ENCODE assay signal across 28 cellular contexts in the genomic region with DNA sequence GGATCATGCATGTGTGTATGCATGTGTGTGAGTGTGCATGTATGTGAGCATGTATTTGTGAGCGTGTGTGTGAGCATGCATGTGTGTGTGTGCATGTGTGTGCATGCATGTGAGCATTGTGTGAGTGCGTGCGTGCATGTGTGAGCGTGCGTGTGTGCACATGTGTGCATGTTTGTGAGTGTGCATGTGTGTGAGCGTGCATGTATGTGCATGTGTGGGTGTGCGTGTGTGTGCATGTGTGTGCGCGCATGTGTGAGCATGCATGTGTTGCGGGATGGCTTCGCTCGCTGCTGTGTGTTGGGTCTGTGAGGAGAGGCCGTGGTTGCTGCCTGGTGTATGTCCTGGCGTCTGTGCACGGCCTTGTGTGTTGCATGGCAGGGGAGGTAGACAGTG. TPM values are rescaled to one million over a fixed set of nuclear protein-coding genes. Genes with fewer than 3 reads are reported as not detected.
A peak's percentile ranks its signal among the peaks of the same experiment; 100 is the strongest.
DNase-seq lines count a peak whose midpoint lies in the region; ATAC-seq, FAIRE-seq and TF ChIP-seq lines count a peak whose summit lies in the region.
"Had no signal": no experiment of that assay in that cellular context is flagged by ENCODE, and none has a peak within 500 bp of the region (broad histone marks: within the 10 kb centered on the region; RNA-seq: fewer than 3 reads in every experiment).

No MANE protein-coding gene starts in this region.

- H4K8ac ChIP-seq in H1 (ENCODE audit: extremely low read depth, insufficient read depth, low read length) (no peak overlapping the region), neuronal stem cell (ENCODE audit: low read depth, low read length) (no peak overlapping the region)

- intact Hi-C loops in sigmoid colon (cut with DNase I), result no loop called here

- DNase-seq in LNCaP clone FGC (ENCODE audit: low read depth) (no peak), H1 (ENCODE audit: low read depth in 1 of 2, low spot score in 2 of 2) (no peak), neuronal stem cell (ENCODE audit: low spot score) (no peak), epidermal melanocyte (ENCODE audit: insufficient read length, low spot score) (no peak), sigmoid colon (no peak), NOMO-1 treated with DMSO at 0.1 percent for 48 hours (lab: John Stamatoyannopoulos, UW; ENCODE audit: unreplicated experiment) (no peak)
- DNase-seq: activated CD4-positive, alpha-beta T cell treated with anti-CD3 and anti-CD28 coated beads, Interleukin-2, amount 10 ng/mL, durations not matched to agents 7 days and 5 days; activated CD8-positive, alpha-beta memory T cell treated with anti-CD3 and anti-CD28 coated beads, Interleukin-2, amount 10 ng/mL, durations not matched to agents 7 days and 5 days; activated naive CD4-positive, alpha-beta T cell treated with anti-CD3 and anti-CD28 coated beads, Interleukin-2, amount 50 U/mL, for 16 hours; activated T-cell treated with anti-CD3 and anti-CD28 coated beads, Interleukin-2, amount 50 U/mL, for 72 hours; amygdala; caudate nucleus; DMS79; GF-D8; GM23248; heart right ventricle; left cardiac atrium; NCI-H187 treated with DMSO at 0.1 percent for 48 hours; stimulated activated CD8-positive, alpha-beta memory T cell treated with anti-CD3 and anti-CD28 coated beads, Interleukin-4, amount 100 ng/mL, for 48 hours; upper lobe of right lung had no signal

- no peak overlapping the region for H3K56ac ChIP-seq in H1 (replicated peaks; ENCODE audit: insufficient read length, low read depth, low read length)

- H2AFZ ChIP-seq in H1 (ENCODE audit: low read length) (no peak overlapping the region), neuronal stem cell (ENCODE audit: low read length) (no peak overlapping the region)
- H2AFZ ChIP-seq: GM23248 had no signal

- H3K23me2 ChIP-seq in H1 (ENCODE audit: low read depth, low read length), result peaks cover 3% of the 10 kb centered on the region; the same call in 1 of the 2 replicates

- no peak overlapping the region for H3K4me2 ChIP-seq in H1 (ENCODE audit: insufficient read depth in 1 of 2, low read depth in 2 of 2, low read length in 2 of 2)
- H3K4me2 ChIP-seq in neuronal stem cell (ENCODE audit: insufficient read depth, low read length, poor library complexity, severe bottlenecking), result no peak overlapping the region

- H3K27ac ChIP-seq in 22Rv1 (peak overlapping the region; percentile 97), H1 (ENCODE audit: low read depth, low read length) (no peak overlapping the region), neuronal stem cell (replicated peaks; ENCODE audit: low read length) (no peak overlapping the region), sigmoid colon (no peak overlapping the region)
- H3K27ac ChIP-seq: GM23248, heart right ventricle, pancreas, upper lobe of right lung had no signal

- peak overlapping the region; percentile 69 for H3K4me3 ChIP-seq in LNCaP clone FGC (ENCODE audit: low read depth, low read length)
- H3K4me3 ChIP-seq in H1 (ENCODE audit: extremely low read depth in 1 of 4, insufficient read depth in 2 of 4, low read depth in 3 of 4, low read length in 4 of 4), result no peak overlapping the region
- peak overlapping the region in 1 of 2 donors; percentile 70 for H3K4me3 ChIP-seq in neuronal stem cell (ENCODE audit: low read length in 2 of 2)
- no peak overlapping the region for H3K4me3 ChIP-seq in sigmoid colon
- H3K4me3 ChIP-seq: GM23248, heart right ventricle, upper lobe of right lung had no signal

- peak overlapping the region; percentile 10 for H3K23ac ChIP-seq in H1 (ENCODE audit: insufficient read length)
- H3K23ac ChIP-seq in neuronal stem cell (ENCODE audit: low read depth, low read length, poor library complexity), result peak overlapping the region; percentile 57

- peak overlapping the region; percentile 44 for H2AK5ac ChIP-seq in H1 (ENCODE audit: low read depth, low read length)
- peak overlapping the region; percentile 77 for H2AK5ac ChIP-seq in neuronal stem cell (ENCODE audit: low read depth, low read length)

- ATAC-seq in GM18520 (IDR thresholded peaks at IDR 0.05; ENCODE audit: unreplicated experiment), result no peak
- ATAC-seq: activated CD8-positive, alpha-beta memory T cell treated with anti-CD3 and anti-CD28 coated beads, Interleukin-2, amount 10 ng/mL, durations not matched to agents 7 days and 5 days; activated T-cell treated with anti-CD3 and anti-CD28 coated beads, Interleukin-2, amount 50 U/mL, for 72 hours; heart right ventricle; left cardiac atrium; pancreas; sciatic nerve; upper lobe of right lung had no signal

- H3K14ac ChIP-seq in H1 (ENCODE audit: insufficient read length), result no peak overlapping the region
- peak overlapping the region; percentile 78 for H3K14ac ChIP-seq in neuronal stem cell (ENCODE audit: low read length)

- H2BK5ac ChIP-seq in H1 (ENCODE audit: low read depth, low read length) (peak overlapping the region; percentile 91), neuronal stem cell (ENCODE audit: low read length) (no peak overlapping the region)

- CTCF ChIA-PET in H1 (lab: Charles Lee; ENCODE audit: partially characterized antibody), result interaction anchor here (0.8 to 1.3 kb wide), 2 partner anchors 9 to 23 kb away, joined by 3 to 5 read pairs; no protein-coding TSS in a partner anchor

- H4K5ac ChIP-seq in H1 (ENCODE audit: insufficient read length, low read depth, low read length), result no peak overlapping the region

- H3K36me3 ChIP-seq in H1 (ENCODE audit: control insufficient read depth in 2 of 4, insufficient read depth in 4 of 4, low read length in 3 of 4), result no peaks in the 10 kb centered on the region; a peak in 2 of 8 replicates
- H3K36me3 ChIP-seq in neuronal stem cell (replicated peaks in 1 of 2; ENCODE audit: control insufficient read depth in 2 of 2, insufficient read depth in 2 of 2, low read length in 2 of 2), result peaks cover 0 to 5% of the 10 kb centered on the region in 2 donors
- peaks cover 0 to 5% (median 0%) of the 10 kb centered on the region in 4 donors for H3K36me3 ChIP-seq in sigmoid colon
- H3K36me3 ChIP-seq: heart right ventricle, pancreas, upper lobe of right lung had no signal

- TF ChIP-seq RAD21 in H1 (IDR thresholded peaks at IDR 0.05 in 1 of 2, conservative IDR thresholded peaks at IDR 0.05 in 1 of 2; ENCODE audit: low read depth in 2 of 2, low read length in 2 of 2), result no peak

- H3K18ac ChIP-seq in H1 (ENCODE audit: extremely low read depth, low read length), result 0 out of 2 replicates have a peak overlapping the region, but pooled peaks have one; percentile 25
- peak overlapping the region; percentile 35 for H3K18ac ChIP-seq in neuronal stem cell (ENCODE audit: low read length)

- H3K4ac ChIP-seq in H1 (replicated peaks; ENCODE audit: insufficient read length, low read depth, low read length) (peak overlapping the region; percentile 99), neuronal stem cell (ENCODE audit: low read length) (peak overlapping the region; percentile 59)

- POLR2A ChIA-PET in H1 (lab: Charles Lee; ENCODE audit: partially characterized antibody), result interaction anchor here (1.0 to 1.2 kb wide), 2 partner anchors 13 to 15 kb away, joined by 3 to 4 read pairs; no protein-coding TSS in a partner anchor

- H3K27me3 ChIP-seq in H1 (replicated peaks in 1 of 4; ENCODE audit: control insufficient read depth in 3 of 4, extremely low read depth in 1 of 4, insufficient read depth in 3 of 4, low read length in 3 of 4), result peaks cover 0 to 1% (median 0%) of the 10 kb centered on the region in 4 experiments; a peak in 1 of 7 replicates
- H3K27me3 ChIP-seq in neuronal stem cell (ENCODE audit: control insufficient read depth in 3 of 3, insufficient read depth in 3 of 3, low read depth in 1 of 3, low read length in 3 of 3), result peaks cover 0 to 2% (median 0%) of the 10 kb centered on the region in 3 experiments
- H3K27me3 ChIP-seq in sigmoid colon, result no peaks in the 10 kb centered on the region
- H3K27me3 ChIP-seq: heart right ventricle, pancreas, upper lobe of right lung had no signal

- H3K79me1 ChIP-seq in H1 (ENCODE audit: low read depth, low read length) (peaks cover 40% of the 10 kb centered on the region), neuronal stem cell (ENCODE audit: low read depth, low read length) (peaks cover 28% of the 10 kb centered on the region)

- no peak for TF ChIP-seq POLR2A in H1 (IDR thresholded peaks at IDR 0.05; ENCODE audit: control extremely low read depth in 1 of 2, low read depth in 2 of 2, low read length in 2 of 2)
- TF ChIP-seq POLR2A in sigmoid colon (IDR thresholded peaks at IDR 0.05), result no peak

- H2BK120ac ChIP-seq in H1 (replicated peaks; ENCODE audit: low read depth, low read length), result peak overlapping the region; percentile 72
- no peak overlapping the region for H2BK120ac ChIP-seq in neuronal stem cell (ENCODE audit: low read depth, low read length)

- TF ChIP-seq EP300 in H1 (IDR thresholded peaks at IDR 0.05; ENCODE audit: borderline replicate concordance in 1 of 2, low read depth in 2 of 2, low read length in 2 of 2) (no peak), sigmoid colon (IDR thresholded peaks at IDR 0.05) (no peak)

- H3K9me3 ChIP-seq in H1 (ENCODE audit: insufficient read depth in 2 of 2, low read depth in 1 of 2, low read length in 1 of 2), result no peaks in the 10 kb centered on the region
- peaks cover 0 to 3% of the 10 kb centered on the region in 2 donors for H3K9me3 ChIP-seq in neuronal stem cell (replicated peaks in 1 of 2; ENCODE audit: control insufficient read depth in 2 of 2, insufficient read depth in 1 of 2, low read depth in 1 of 2, low read length in 2 of 2)
- no peaks in the 10 kb centered on the region for H3K9me3 ChIP-seq in sigmoid colon
- H3K9me3 ChIP-seq: heart right ventricle, pancreas, upper lobe of right lung had no signal

- peak overlapping the region; percentile 22; the same call in 1 of the 2 replicates for H2BK12ac ChIP-seq in H1 (ENCODE audit: low read depth, low read length)
- H2BK12ac ChIP-seq in neuronal stem cell (ENCODE audit: low read length), result peak overlapping the region; percentile 2

- no peak for TF ChIP-seq CTCF in 22Rv1 (IDR thresholded peaks at IDR 0.05)
- no peak for TF ChIP-seq CTCF in LNCaP clone FGC (IDR thresholded peaks at IDR 0.05; ENCODE audit: control insufficient read depth, extremely low read depth, insufficient read depth)
- TF ChIP-seq CTCF in H1 (IDR thresholded peaks at IDR 0.05; ENCODE audit: control extremely low read depth in 1 of 3, insufficient read depth in 1 of 3, low read depth in 1 of 3, low read length in 3 of 3), result no peak
- no peak for TF ChIP-seq CTCF in sigmoid colon (IDR thresholded peaks at IDR 0.05)

- H4K20me1 ChIP-seq in H1 (replicated peaks in 1 of 2; ENCODE audit: control insufficient read depth in 1 of 2, insufficient read depth in 2 of 2, low read length in 2 of 2), result peaks cover 22 to 35% of the 10 kb centered on the region in 2 experiments

- peaks cover 0 to 50% of the 10 kb centered on the region in 2 experiments; a peak in 1 of 4 replicates for H3K79me2 ChIP-seq in H1 (ENCODE audit: control insufficient read depth in 1 of 2, insufficient read depth in 2 of 2, low read length in 2 of 2)

- FAIRE-seq in H1 (lab: Jason Lieb, UNC), result no peak
- FAIRE-seq: A204.1, pancreas had no signal

- peak overlapping the region; percentile 91 for H4K91ac ChIP-seq in H1 (replicated peaks; ENCODE audit: insufficient read length, low read length)
- peak overlapping the region; percentile 89 for H4K91ac ChIP-seq in neuronal stem cell (ENCODE audit: low read depth, low read length, poor library complexity)

- WGBS in H1 (ENCODE audit: extremely low coverage in 1 of 2, insufficient coverage in 1 of 2, insufficient read length in 1 of 2, insufficient replicate concordance in 2 of 2, low coverage in 1 of 2, low lambda C conversion rate in 2 of 2, missing lambda C conversion rate in 1 of 2), 2 experiments, result 93% methylated on average over 15 of the region's 15 CpGs; no CpG with 5 or more reads in 1 of the 2 experiments
- whole genome bisulfite sequencing in neuronal stem cell (ENCODE audit: extremely low coverage in 2 of 2, insufficient read length in 2 of 2, insufficient replicate concordance in 1 of 2), 2 donors, result no CpG with 5 or more reads among the region's 15 CpGs
- 94 to 95% methylated on average over 15 of the region's 15 CpGs for WGBS in sigmoid colon, 2 donors

- H2BK20ac ChIP-seq in H1 (ENCODE audit: low read length), result no peak overlapping the region

- peaks cover 4 to 39% (median 22%) of the 10 kb centered on the region in 4 experiments for H3K4me1 ChIP-seq in H1 (replicated peaks in 1 of 4; ENCODE audit: control insufficient read depth in 3 of 4, insufficient read depth in 4 of 4, low read length in 3 of 4)
- peaks cover 3 to 29% of the 10 kb centered on the region in 2 donors for H3K4me1 ChIP-seq in neuronal stem cell (ENCODE audit: control insufficient read depth in 2 of 2, insufficient read depth in 1 of 2, low read depth in 1 of 2, low read length in 2 of 2)
- peaks cover 0 to 65% (median 59%) of the 10 kb centered on the region in 4 donors for H3K4me1 ChIP-seq in sigmoid colon

- H2BK15ac ChIP-seq in H1 (ENCODE audit: low read length) (peak overlapping the region; percentile 0; the same call in 1 of the 2 replicates), neuronal stem cell (ENCODE audit: low read length) (no peak overlapping the region)

- H3K9ac ChIP-seq in H1 (replicated peaks in 1 of 4; ENCODE audit: extremely low read depth in 1 of 4, low read depth in 3 of 4, low read length in 3 of 4) (peak overlapping the region in 1 of 4 experiments; percentile 29; a peak in 1 of 7 replicates), neuronal stem cell (ENCODE audit: low read depth, low read length, poor library complexity) (peak overlapping the region; percentile 82)
- H3K9ac ChIP-seq: GM23248 had no signal

RNA-seq across cellular contexts. Expression of a gene that starts 32.4 kb away (rescaled TPM):
- 64.4 and 67.6 TPM in 2 replicates for total RNA-seq in H1 (2021; fragmentation: NEBNext Ultra II Directional; extraction: Animal tissue kit (Norgen Biotek cat#: 25700))
- polyA plus RNA-seq in H1 (2011; rRNA removed) (50.7 and 107 TPM in 2 replicates), sigmoid colon (10 to 100 TPM; 42.1 to 62.0 (median 45.0) TPM)
- polyA plus RNA-seq in H1 (2011; cell fraction: cytosol; rRNA removed), result 55.5 TPM
- polyA plus RNA-seq in H1 (2011; cell fraction: nucleus; rRNA removed), result 89.7 TPM
- 40.5 to 57.3 TPM (median 53.1 TPM) in 4 replicates for polyA plus RNA-seq in H1 (2012, experiment 1 of 2)
- polyA plus RNA-seq in H1 (2012, experiment 2 of 2), result 64.2 TPM
- 47.5 TPM for polyA plus RNA-seq in H1 (2013, experiment 1 of 2)
- 47.5 TPM for polyA plus RNA-seq in H1 (2013, experiment 2 of 2)
- 17.7 and 25.9 TPM in 2 replicates for polyA minus RNA-seq in H1 (2011; rRNA and poly(A)+ RNA removed)
- 39.9 TPM for polyA minus RNA-seq in H1 (2011; cell fraction: cytosol; rRNA and poly(A)+ RNA removed)
- 22.8 TPM for polyA minus RNA-seq in H1 (2011; cell fraction: nucleus; rRNA and poly(A)+ RNA removed)
- polyA plus RNA-seq in neuronal stem cell (2013, experiment 1 of 2), result 102 TPM
- polyA plus RNA-seq in neuronal stem cell (2013, experiment 2 of 2), result 96.5 TPM
- 10 to 100 TPM in 2 of 4 donors, 1 to 10 TPM in 2; 6.2 to 27.1 (median 9.3) TPM for total RNA-seq in sigmoid colon

RNA-seq across cellular contexts. Expression of a gene that starts 38.8 kb away (rescaled TPM):
- 2.8 and 3.2 TPM in 2 replicates for total RNA-seq in H1 (2021; fragmentation: NEBNext Ultra II Directional; extraction: Animal tissue kit (Norgen Biotek cat#: 25700))
- polyA plus RNA-seq in H1 (2011; rRNA removed), result 7.9 and 11.2 TPM in 2 replicates
- polyA plus RNA-seq in H1 (2011; cell fraction: cytosol; rRNA removed), result 3.8 TPM
- polyA plus RNA-seq in H1 (2011; cell fraction: nucleus; rRNA removed), result 3.1 TPM
- 1.9 to 4.0 TPM (median 2.6 TPM) in 4 replicates for polyA plus RNA-seq in H1 (2012, experiment 1 of 2)
- 2.5 TPM for polyA plus RNA-seq in H1 (2012, experiment 2 of 2)
- polyA plus RNA-seq in H1 (2013, experiment 1 of 2), result 2.1 TPM
- polyA plus RNA-seq in H1 (2013, experiment 2 of 2), result 2.4 TPM
- 1.7 and 3.1 TPM in 2 replicates for polyA minus RNA-seq in H1 (2011; rRNA and poly(A)+ RNA removed)
- 2.6 TPM for polyA minus RNA-seq in H1 (2011; cell fraction: cytosol; rRNA and poly(A)+ RNA removed)
- 1.00 TPM for polyA minus RNA-seq in H1 (2011; cell fraction: nucleus; rRNA and poly(A)+ RNA removed)
- polyA plus RNA-seq in neuronal stem cell (2013, experiment 1 of 2), result 2.0 TPM
- 1.6 TPM for polyA plus RNA-seq in neuronal stem cell (2013, experiment 2 of 2)
- total RNA-seq in sigmoid colon, result under 1 TPM in 1 of 4 donors, not detected in 3; 0.41 TPM
- polyA plus RNA-seq in sigmoid colon, result under 1 TPM in 2 of 3 donors, not detected in 1; 0.52 to 0.60 TPM
- total RNA-seq: activated CD4-positive, alpha-beta T cell treated with anti-CD3 and anti-CD28 coated beads, Interleukin-2, amount 10 ng/mL, durations not matched to agents 7 days and 5 days; activated CD8-positive, alpha-beta memory T cell treated with anti-CD3 and anti-CD28 coated beads, Interleukin-2, amount 10 ng/mL, durations not matched to agents 7 days and 5 days; activated T-cell treated with anti-CD3 and anti-CD28 coated beads, Interleukin-2, amount 50 U/mL, for 72 hours; GM23248; heart right ventricle; left cardiac atrium; LHCN-M2; sciatic nerve; T-helper 2 cell treated with Interferon-gamma antibody and Interleukin-4, amounts not matched to agents 100 ng/mL and 5 ng/mL, for 36 hours had no signal
- polyA plus RNA-seq: GM23248 had no signal

RNA-seq across cellular contexts. Expression of a gene that starts 46.1 kb away (rescaled TPM):
- total RNA-seq in H1 (2021; fragmentation: NEBNext Ultra II Directional; extraction: Animal tissue kit (Norgen Biotek cat#: 25700)), result not detected in 2 replicates
- not detected in 2 replicates for polyA plus RNA-seq in H1 (2011; rRNA removed)
- not detected for polyA plus RNA-seq in H1 (2011; cell fraction: cytosol; rRNA removed)
- polyA plus RNA-seq in H1 (2011; cell fraction: nucleus; rRNA removed), result not detected
- not detected in 4 replicates for polyA plus RNA-seq in H1 (2012, experiment 1 of 2)
- polyA plus RNA-seq in H1 (2012, experiment 2 of 2), result not detected
- not detected for polyA plus RNA-seq in H1 (2013, experiment 1 of 2)
- polyA plus RNA-seq in H1 (2013, experiment 2 of 2), result not detected
- polyA minus RNA-seq in H1 (2011; rRNA and poly(A)+ RNA removed), result not detected in 2 replicates
- not detected for polyA minus RNA-seq in H1 (2011; cell fraction: cytosol; rRNA and poly(A)+ RNA removed)
- polyA minus RNA-seq in H1 (2011; cell fraction: nucleus; rRNA and poly(A)+ RNA removed), result not detected
- not detected for polyA plus RNA-seq in neuronal stem cell (2013, experiment 1 of 2)
- polyA plus RNA-seq in neuronal stem cell (2013, experiment 2 of 2), result not detected
- not detected for total RNA-seq in sigmoid colon
- not detected for polyA plus RNA-seq in sigmoid colon
- total RNA-seq: activated CD4-positive, alpha-beta T cell treated with anti-CD3 and anti-CD28 coated beads, Interleukin-2, amount 10 ng/mL, durations not matched to agents 7 days and 5 days; activated CD8-positive, alpha-beta memory T cell treated with anti-CD3 and anti-CD28 coated beads, Interleukin-2, amount 10 ng/mL, durations not matched to agents 7 days and 5 days; activated T-cell treated with anti-CD3 and anti-CD28 coated beads, Interleukin-2, amount 50 U/mL, for 72 hours; GM23248; left cardiac atrium; LHCN-M2; RPMI7951; sciatic nerve; T-helper 2 cell treated with Interferon-gamma antibody and Interleukin-4, amounts not matched to agents 100 ng/mL and 5 ng/mL, for 36 hours; upper lobe of right lung had no signal
- polyA plus RNA-seq: GM23248, heart right ventricle had no signal
